In genomic region chr3:57803647-57804081, GRCh38 we compare ENCODE assay signal across 9 cellular contexts. TPM values are rescaled to one million over a fixed set of nuclear protein-coding genes. Genes with fewer than 3 reads are reported as not detected.
DNase-seq lines count a peak whose midpoint lies in the region; ATAC-seq, FAIRE-seq and TF ChIP-seq lines count a peak whose summit lies in the region.
"Had no signal": no experiment of that assay in that cellular context is flagged by ENCODE, and none has a peak within 500 bp of the region (broad histone marks: within the 10 kb centered on the region; RNA-seq: fewer than 3 reads in every experiment).

No MANE protein-coding gene starts in this region.

- H3K27ac Mint-ChIP-seq in stimulated activated naive CD8-positive, alpha-beta T cell treated with anti-CD3 and anti-CD28 coated beads, Interleukin-15, amount 100 ng/mL, for 72 hours = peak overlapping the region; percentile 0 to 14
- H3K27ac Mint-ChIP-seq: dendritic cell treated with granulocyte-macrophage colony-stimulating factor and Interleukin-4, amounts not matched to agents 40 ng/mL and 50 ng/mL, for 4 days had no signal

- POLR2A ChIA-PET in A549 (lab: Yijun Ruan, JAX) = no interaction called here

- TF ChIP-seq CTCF in A549 (IDR thresholded peaks at IDR 0.05) = no peak

- TF ChIP-seq EP300 in A549 (IDR thresholded peaks at IDR 0.05) = no peak

- peak; percentile 84 for FAIRE-seq in A549 (lab: Jason Lieb, UNC)

- CTCF ChIA-PET in A549 (lab: Yijun Ruan, JAX) = no interaction called here

- ATAC-seq in A549 (peak; percentile 85), HG02852 (IDR thresholded peaks at IDR 0.05; ENCODE audit: unreplicated experiment) (no peak)
- ATAC-seq in stimulated activated naive CD8-positive, alpha-beta T cell treated with anti-CD3 and anti-CD28 coated beads, Interleukin-15, amount 100 ng/mL, for 72 hours = peak; percentile 86

- H3K9me3 ChIP-seq in A549 = no peaks in the 10 kb centered on the region

- peak; percentile 52 to 88 for DNase-seq in A549 (ENCODE audit: low read depth in 1 of 2, low spot score in 1 of 2)
- peak; percentile 7 for DNase-seq in HPDE6-E6E7 (ENCODE audit: extremely low spot score)
- peak; percentile 56 for DNase-seq in amniotic stem cell (lab: John Stamatoyannopoulos, UW)
- peak; percentile 35 for DNase-seq in iPS-NIHi7 (ENCODE audit: extremely low spot score)
- no peak for DNase-seq in stimulated activated naive CD8-positive, alpha-beta T cell treated with anti-CD3 and anti-CD28 coated beads, Interleukin-15, amount 100 ng/mL, for 72 hours
- no peak for DNase-seq in NCI-H2081 treated with DMSO at 0.1 percent for 48 hours (lab: John Stamatoyannopoulos, UW)
- DNase-seq in stimulated activated CD4-positive, alpha-beta T cell treated with anti-CD3 and anti-CD28 coated beads, Interleukin-2, amount 100 ng/mL, for 48 hours = no peak

- H3K4me1 ChIP-seq in A549 = peaks cover 69% of the 10 kb centered on the region

- WGBS in A549 (ENCODE audit: missing lambda C conversion rate) = 1% methylated on average over 3 of the region's 3 CpGs

- TF ChIP-seq POLR2A in A549 (IDR thresholded peaks at IDR 0.05; ENCODE audit: low read length) = no peak

- peak overlapping the region; percentile 52 to 62 for H3K4me3 Mint-ChIP-seq in stimulated activated naive CD8-positive, alpha-beta T cell treated with anti-CD3 and anti-CD28 coated beads, Interleukin-15, amount 100 ng/mL, for 72 hours
- H3K4me3 Mint-ChIP-seq: dendritic cell treated with granulocyte-macrophage colony-stimulating factor and Interleukin-4, amounts not matched to agents 40 ng/mL and 50 ng/mL, for 4 days had no signal

- H3K4me3 ChIP-seq in A549 = peak overlapping the region; percentile 18; the same call in 1 of the 3 replicates

- H3K4me2 ChIP-seq in A549 = peak overlapping the region; percentile 79

- peak overlapping the region; percentile 68 to 76 for H3K27ac ChIP-seq in A549

- peaks cover 58% of the 10 kb centered on the region for H3K4me1 Mint-ChIP-seq in stimulated activated naive CD8-positive, alpha-beta T cell treated with anti-CD3 and anti-CD28 coated beads, Interleukin-15, amount 100 ng/mL, for 72 hours

- no peaks in the 10 kb centered on the region for H3K9me3 Mint-ChIP-seq in stimulated activated naive CD8-positive, alpha-beta T cell treated with anti-CD3 and anti-CD28 coated beads, Interleukin-15, amount 100 ng/mL, for 72 hours
- H3K9me3 Mint-ChIP-seq: dendritic cell treated with granulocyte-macrophage colony-stimulating factor and Interleukin-4, amounts not matched to agents 40 ng/mL and 50 ng/mL, for 4 days had no signal

- TF ChIP-seq RAD21 in A549 (conservative IDR thresholded peaks at IDR 0.05 in 1 of 2, IDR thresholded peaks at IDR 0.05 in 1 of 2) = no peak

- H3K27me3 Mint-ChIP-seq in stimulated activated naive CD8-positive, alpha-beta T cell treated with anti-CD3 and anti-CD28 coated beads, Interleukin-15, amount 100 ng/mL, for 72 hours = no peaks in the 10 kb centered on the region
- H3K27me3 Mint-ChIP-seq: dendritic cell treated with granulocyte-macrophage colony-stimulating factor and Interleukin-4, amounts not matched to agents 40 ng/mL and 50 ng/mL, for 4 days had no signal

TF ChIP-seq in A549, 52 proteins besides CTCF, POLR2A, EP300 and RAD21:
- TF ChIP-seq POLR2AphosphoS2 (conservative IDR thresholded peaks at IDR 0.05; ENCODE audit: low read length) (no peak), GATA3 (IDR thresholded peaks at IDR 0.05; ENCODE audit: borderline replicate concordance) (peak; percentile 35; the same call in 1 of the 2 replicates), REST (IDR thresholded peaks at IDR 0.05) (no peak), HDAC2 (IDR thresholded peaks at IDR 0.05) (no peak), HOXB13 (CRISPR knock-in tag; IDR thresholded peaks at IDR 0.05; ENCODE audit: low read depth) (no peak), BHLHE40 (IDR thresholded peaks at IDR 0.05; ENCODE audit: low read depth, low read length) (peak; percentile 18; the same call in 1 of the 2 replicates), MAFK (IDR thresholded peaks at IDR 0.05; ENCODE audit: partially characterized antibody) (no peak), JUN (IDR thresholded peaks at IDR 0.05) (peak; percentile 49 to 74; a peak in 4 of 5 replicates), MYC (IDR thresholded peaks at IDR 0.05; ENCODE audit: borderline replicate concordance, low read length) (peak; percentile 66; the same call in 1 of the 2 replicates), USF2 (IDR thresholded peaks at IDR 0.05) (peak; percentile 67), ESRRA (IDR thresholded peaks at IDR 0.05; ENCODE audit: borderline replicate concordance, low read length) (no peak), ZNF302 (CRISPR knock-in tag; IDR thresholded peaks at IDR 0.05) (no peak), BCL3 (IDR thresholded peaks at IDR 0.05) (0 out of 3 replicates have a peak, but pooled peaks have one; percentile 25), FOXS1 (CRISPR knock-in tag; IDR thresholded peaks at IDR 0.05) (no peak), FOSL2 (IDR thresholded peaks at IDR 0.05) (peak; percentile 57; the same call in 1 of the 2 replicates), FOSL2 (CRISPR knock-in tag; IDR thresholded peaks at IDR 0.05) (peak; percentile 97), MAX (IDR thresholded peaks at IDR 0.05) (peak; percentile 77), SMC3 (IDR thresholded peaks at IDR 0.05) (no peak), JUNB (IDR thresholded peaks at IDR 0.05) (peak; percentile 74), HES2 (IDR thresholded peaks at IDR 0.05) (no peak)
TF ChIP-seq in A549: peak in this region for 9.

RNA-seq across cellular contexts. Expression of gene SLMAP, which starts 47.6 kb away (rescaled TPM):
- 25.3 and 33.1 TPM in 2 replicates for polyA plus RNA-seq in A549 (2011; rRNA removed)
- 6.6 and 7.7 TPM in 2 replicates for polyA plus RNA-seq in A549 (2012; cell fraction: cytosol; rRNA removed)
- 8.5 and 10.9 TPM in 2 replicates for polyA plus RNA-seq in A549 (2012; cell fraction: nucleus; rRNA removed)
- 15.1 to 15.7 TPM (median 15.2 TPM) in 3 replicates for polyA plus RNA-seq in A549 (2017; fragmentation: RNase III; extraction: RNeasy Plus Mini Kit Qiagen cat#74134 plus additional on column Dnase treatment)
- 47.4 and 54.3 TPM in 2 replicates for polyA minus RNA-seq in A549 (2011; rRNA and poly(A)+ RNA removed)

Comparison
In these comparisons a context has a peak if more than half of its experiments do, and no peak if none do; other contexts are left out.
1. DNase-seq: peak in A549 (2 of 2), HPDE6-E6E7 (single experiment), amniotic stem cell (single experiment) and iPS-NIHi7 (single experiment); none in stimulated activated naive CD8-positive, alpha-beta T cell treated with anti-CD3 and anti-CD28 coated beads, Interleukin-15, amount 100 ng/mL, for 72 hours (0 of 2), NCI-H2081 treated with DMSO at 0.1 percent for 48 hours (single experiment) and stimulated activated CD4-positive, alpha-beta T cell treated with anti-CD3 and anti-CD28 coated beads, Interleukin-2, amount 100 ng/mL, for 48 hours (0 of 2).